In genomic region chr7:2864999-2865670, GRCh38 we compare ENCODE assay signal across 8 cellular contexts. TPM values are rescaled to one million over a fixed set of nuclear protein-coding genes. Genes with fewer than 3 reads are reported as not detected.
DNase-seq lines count a peak whose midpoint lies in the region; ATAC-seq and TF ChIP-seq lines count a peak whose summit lies in the region.

No MANE protein-coding gene starts in this region.

- H3K4me1 ChIP-seq in ovary (ENCODE audit: insufficient read depth), result peaks cover 16% of the 10 kb centered on the region
- peaks cover 6 to 21% (median 9%) of the 10 kb centered on the region in 4 donors for H3K4me1 ChIP-seq in transverse colon

- TF ChIP-seq CTCF in fibroblast of villous mesenchyme (IDR thresholded peaks at IDR 0.05; ENCODE audit: insufficient read depth, low read depth, low read length) (peak; percentile 97), ovary (IDR thresholded peaks at IDR 0.05) (peak; percentile 86 to 91 (median 89)), transverse colon (IDR thresholded peaks at IDR 0.05) (peak; percentile 87 to 97 (median 94))

- no peak for TF ChIP-seq EP300 in ovary (IDR thresholded peaks at IDR 0.05)
- no peak for TF ChIP-seq EP300 in transverse colon (IDR thresholded peaks at IDR 0.05; ENCODE audit: low read depth)

- peak; percentile 20 for ATAC-seq in HG03432 (IDR thresholded peaks at IDR 0.05; ENCODE audit: unreplicated experiment)
- no peak for ATAC-seq in HG02678 (IDR thresholded peaks at IDR 0.05; ENCODE audit: unreplicated experiment)

- H3K9me3 ChIP-seq in ovary (no peaks in the 10 kb centered on the region), transverse colon (no peaks in the 10 kb centered on the region)

- DNase-seq in DMS53 treated with DMSO at 0.1 percent for 48 hours (lab: John Stamatoyannopoulos, UW; ENCODE audit: unreplicated experiment) (peak; percentile 1), RPMI8226 (peak; percentile 74), fibroblast of villous mesenchyme (ENCODE audit: low read depth) (peak; percentile 74), ovary (peak; percentile 65 to 85 (median 83)), transverse colon (peak; percentile 75)
- DNase-seq in activated T-helper 2 cell treated with anti-CD3 and anti-CD28 coated beads, Interferon-gamma antibody, Interleukin-2, Interleukin-4, amounts not matched to agents 10 μg/mL and 5 μg/mL and 100 μg/mL, durations not matched to agents 14 hours and 24 hours and 36 hours (ENCODE audit: low spot score), result peak; percentile 61

- peak overlapping the region; percentile 79 for H3K27ac Mint-ChIP-seq in activated T-helper 2 cell treated with anti-CD3 and anti-CD28 coated beads, Interferon-gamma antibody, Interleukin-2, Interleukin-4, amounts not matched to agents 10 μg/mL and 5 μg/mL and 100 μg/mL, durations not matched to agents 14 hours and 24 hours and 36 hours

- H3K4me3 Mint-ChIP-seq in activated T-helper 2 cell treated with anti-CD3 and anti-CD28 coated beads, Interferon-gamma antibody, Interleukin-2, Interleukin-4, amounts not matched to agents 10 μg/mL and 5 μg/mL and 100 μg/mL, durations not matched to agents 14 hours and 24 hours and 36 hours (ENCODE audit: low read depth), result peak overlapping the region; percentile 20

- TF ChIP-seq POLR2A in ovary (IDR thresholded peaks at IDR 0.05) (no peak), transverse colon (IDR thresholded peaks at IDR 0.05) (no peak)

- H3K4me3 ChIP-seq in fibroblast of villous mesenchyme (ENCODE audit: low read depth, low read length) (no peak overlapping the region), ovary (no peak overlapping the region), transverse colon (no peak overlapping the region)

- no peaks in the 10 kb centered on the region for H3K27me3 Mint-ChIP-seq in activated T-helper 2 cell treated with anti-CD3 and anti-CD28 coated beads, Interferon-gamma antibody, Interleukin-2, Interleukin-4, amounts not matched to agents 10 μg/mL and 5 μg/mL and 100 μg/mL, durations not matched to agents 14 hours and 24 hours and 36 hours (ENCODE audit: low read depth)

- H3K36me3 Mint-ChIP-seq in activated T-helper 2 cell treated with anti-CD3 and anti-CD28 coated beads, Interferon-gamma antibody, Interleukin-2, Interleukin-4, amounts not matched to agents 10 μg/mL and 5 μg/mL and 100 μg/mL, durations not matched to agents 14 hours and 24 hours and 36 hours (ENCODE audit: low read depth), result no peaks in the 10 kb centered on the region

- H3K9me3 Mint-ChIP-seq in activated T-helper 2 cell treated with anti-CD3 and anti-CD28 coated beads, Interferon-gamma antibody, Interleukin-2, Interleukin-4, amounts not matched to agents 10 μg/mL and 5 μg/mL and 100 μg/mL, durations not matched to agents 14 hours and 24 hours and 36 hours, result no peaks in the 10 kb centered on the region

- in situ Hi-C loops in transverse colon (cut with MboI; ENCODE audit: low pct_ligation_motif_present in 1 of 4, low pct_unique_long_range_greater_than_20kb in 1 of 4, low sequenced_read_pairs in 3 of 4), result loop anchor here in 2 of 4 donors (5.0 to 25.0 kb wide), 2 partner anchors 292 to 1022 kb away; no protein-coding TSS in a partner anchor

- peak overlapping the region in 1 of 2 donors; percentile 93 for H3K27ac ChIP-seq in ovary
- no peak overlapping the region for H3K27ac ChIP-seq in transverse colon

- H3K4me1 Mint-ChIP-seq in activated T-helper 2 cell treated with anti-CD3 and anti-CD28 coated beads, Interferon-gamma antibody, Interleukin-2, Interleukin-4, amounts not matched to agents 10 μg/mL and 5 μg/mL and 100 μg/mL, durations not matched to agents 14 hours and 24 hours and 36 hours (ENCODE audit: low read depth), result peaks cover 30% of the 10 kb centered on the region

- WGBS in ovary, 3 donors, result 57 to 61% (median 58%) methylated on average over 16 to 17 of the region's 17 CpGs
- whole genome bisulfite sequencing in transverse colon (ENCODE audit: low coverage in 1 of 2), 2 donors, result 48% methylated on average over 17 of the region's 17 CpGs; no CpG with 5 or more reads in 1 of the 2 donors

- H3K27me3 ChIP-seq in ovary (no peaks in the 10 kb centered on the region), transverse colon (no peaks in the 10 kb centered on the region)

- H3K36me3 ChIP-seq in ovary (no peaks in the 10 kb centered on the region), transverse colon (no peaks in the 10 kb centered on the region)

- intact Hi-C loops in activated T-helper 2 cell treated with anti-CD3 and anti-CD28 coated beads, Interferon-gamma antibody, Interleukin-2, Interleukin-4, amounts not matched to agents 10 μg/mL and 5 μg/mL and 100 μg/mL, durations not matched to agents 14 hours and 24 hours and 36 hours (cut with micrococcal nuclease), result loop anchor here (1.0 to 10.0 kb wide), 7 partner anchors 90 to 1032 kb away; partner anchors contain the start of gene SDK1
- intact Hi-C loops in ovary (cut with DNase I), result loop anchor here in 1 of 4 donors (10.0 kb wide), 1 partner anchor 310 kb away; the partner anchor contains the start of genes BRAT1 and IQCE
- intact Hi-C loops in transverse colon (cut with DNase I; ENCODE audit: low total_unique reads), result loop anchor here (10.0 kb wide), 1 partner anchor 290 kb away; no protein-coding TSS in a partner anchor

RNA-seq across cellular contexts. Expression of gene GNA12, which starts 21.0 kb away (rescaled TPM):
- 40.9 and 41.4 TPM in 2 replicates for total RNA-seq in activated T-helper 2 cell treated with anti-CD3 and anti-CD28 coated beads, Interferon-gamma antibody, Interleukin-2, Interleukin-4, amounts not matched to agents 10 μg/mL and 5 μg/mL and 100 μg/mL, durations not matched to agents 14 hours and 24 hours and 36 hours
- total RNA-seq in fibroblast of villous mesenchyme (41.9 and 46.2 TPM in 2 replicates), ovary (10 to 100 TPM; 13.4 to 94.4 (median 70.1) TPM), transverse colon (10 to 100 TPM; 18.9 to 39.6 (median 22.2) TPM)
- 10 to 100 TPM; 40.9 to 43.8 TPM for polyA plus RNA-seq in ovary

Comparison
In these comparisons a context has a peak if more than half of its experiments do, and no peak if none do; other contexts are left out.
1. DNase-seq: peak in every context shown above with its lines; median percentile 83 in ovary; 75 in transverse colon; 74 in RPMI8226; 74 in fibroblast of villous mesenchyme; 61 in activated T-helper 2 cell treated with anti-CD3 and anti-CD28 coated beads, Interferon-gamma antibody, Interleukin-2, Interleukin-4, amounts not matched to agents 10 μg/mL and 5 μg/mL and 100 μg/mL, durations not matched to agents 14 hours and 24 hours and 36 hours; 1 in DMS53 treated with DMSO at 0.1 percent for 48 hours.